Comparison of ENCODE assay signal across 1 cellular context in the genomic region with DNA sequence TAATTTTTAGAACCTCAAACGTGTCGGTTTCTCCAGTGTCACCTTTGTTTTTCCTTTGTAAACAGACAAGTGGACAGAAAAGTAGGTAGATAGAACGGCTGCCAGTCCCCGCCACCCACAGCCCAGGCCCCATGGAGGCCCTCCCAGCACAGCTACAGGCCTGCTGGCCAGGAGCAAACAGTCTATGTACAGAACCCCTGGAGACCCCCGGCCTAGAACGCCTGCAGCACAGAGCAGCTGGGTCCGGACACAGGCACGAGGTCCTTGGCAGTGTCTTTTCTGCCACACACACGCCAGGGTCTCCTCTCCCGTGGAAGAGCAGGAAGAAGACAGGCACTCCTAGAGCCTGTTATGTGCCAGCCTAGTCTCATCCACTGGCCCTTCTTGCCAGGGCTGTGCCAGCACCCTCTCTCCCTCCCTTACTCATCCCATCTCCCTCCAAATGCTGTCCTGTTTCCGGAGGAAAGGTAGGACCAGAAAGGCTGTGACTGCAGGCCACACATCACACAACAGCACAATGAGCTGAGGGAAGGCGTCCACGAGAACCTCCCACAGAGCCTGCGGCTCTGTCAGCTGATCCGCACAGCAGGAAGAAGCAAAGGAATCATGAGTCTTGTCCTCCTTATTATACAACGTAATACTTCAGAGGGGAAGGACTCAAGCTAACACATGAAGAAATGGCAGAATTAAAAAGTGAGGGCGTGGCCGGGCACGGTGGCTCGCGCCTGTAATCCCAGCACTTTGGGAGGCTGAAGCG.
TF ChIP-seq lines count a peak whose summit lies in the region.

No MANE protein-coding gene starts in this region.

TF ChIP-seq in H1, 55 proteins besides CTCF, POLR2A, EP300 and RAD21:
- TF ChIP-seq POLR2AphosphoS5 (IDR thresholded peaks at IDR 0.05; ENCODE audit: low read depth, low read length) (peak; percentile 44), POU5F1 (IDR thresholded peaks at IDR 0.05; ENCODE audit: low read depth, low read length) (no peak), MAFK (IDR thresholded peaks at IDR 0.05; ENCODE audit: low read depth, low read length) (no peak), EZH2 (IDR thresholded peaks at IDR 0.05; ENCODE audit: low read depth, low read length, severe bottlenecking) (no peak)
TF ChIP-seq in H1: peak in this region for 1.
